23 cellular contexts compared by ENCODE assay signal in genomic region chr10:33887188-33887587, GRCh38.
DNase-seq lines count a peak whose midpoint lies in the region; ATAC-seq, FAIRE-seq and TF ChIP-seq lines count a peak whose summit lies in the region.
"Had no signal": no experiment of that assay in that cellular context is flagged by ENCODE, and none has a peak within 500 bp of the region (broad histone marks: within the 10 kb centered on the region; RNA-seq: fewer than 3 reads in every experiment).

No MANE protein-coding gene starts in this region.

- H3K27me3 ChIP-seq in left ventricle myocardium inferior (ENCODE audit: low read depth) = no peaks in the 10 kb centered on the region
- H3K27me3 ChIP-seq in small intestine (ENCODE audit: control insufficient read depth in 2 of 2, insufficient read depth in 2 of 2, low read length in 2 of 2) = no peaks in the 10 kb centered on the region
- H3K27me3 ChIP-seq: BE2C; BLaER1 treated with 17β-estradiol and CSF1 and Interleukin-3, amounts not matched to agents 10 nM and 100 nM had no signal

- ATAC-seq in Right ventricle myocardium superior (ENCODE audit: poor library complexity) (peak; percentile 71), left cardiac atrium (no peak), left lobe of liver (peak; percentile 73), HG03521 (IDR thresholded peaks at IDR 0.05; ENCODE audit: unreplicated experiment) (no peak)
- ATAC-seq: A549, GM23338 had no signal

- H3K4me3 ChIP-seq in left ventricle myocardium inferior (no peak overlapping the region), small intestine (ENCODE audit: low read depth in 1 of 2, low read length in 2 of 2) (no peak overlapping the region)
- H3K4me3 ChIP-seq: A549; BLaER1 treated with 17β-estradiol and CSF1 and Interleukin-3, amounts not matched to agents 10 nM and 100 nM; GM23338 had no signal

- 96 to 99% (median 97%) methylated on average over 3 of the region's 3 CpGs for WGBS in small intestine, 3 donors

- H3K9me3 ChIP-seq in left ventricle myocardium inferior (replicated peaks) (no peaks in the 10 kb centered on the region), small intestine (ENCODE audit: control insufficient read depth, low read depth) (no peaks in the 10 kb centered on the region)
- H3K9me3 ChIP-seq: A549, BE2C had no signal

- H3K4me1 ChIP-seq in left ventricle myocardium inferior (no peaks in the 10 kb centered on the region), small intestine (ENCODE audit: control insufficient read depth in 2 of 2, insufficient read depth in 1 of 2, low read depth in 1 of 2, low read length in 1 of 2) (no peaks in the 10 kb centered on the region)
- H3K4me1 ChIP-seq: BE2C had no signal

- FAIRE-seq in small intestine (lab: Jason Lieb, UNC) = no peak
- FAIRE-seq: A549, D721Med, GM12892 had no signal

- H3K36me3 ChIP-seq in left ventricle myocardium inferior (no peaks in the 10 kb centered on the region), small intestine (ENCODE audit: control insufficient read depth in 2 of 2, insufficient read depth in 2 of 2, low read length in 2 of 2) (no peaks in the 10 kb centered on the region)
- H3K36me3 ChIP-seq: BE2C; BLaER1 treated with 17β-estradiol and CSF1 and Interleukin-3, amounts not matched to agents 10 nM and 100 nM had no signal

- peak; percentile 19 for TF ChIP-seq CTCF in left ventricle myocardium inferior (IDR thresholded peaks at IDR 0.05; ENCODE audit: borderline replicate concordance)

- DNase-seq in Right ventricle myocardium superior = no peak
- no peak for DNase-seq in left cardiac atrium
- no peak for DNase-seq in left ventricle myocardium inferior
- DNase-seq in left lobe of liver (ENCODE audit: low spot score) = no peak
- DNase-seq in small intestine = peak; percentile 4
- DNase-seq in activated T-cell treated with anti-CD3 and anti-CD28 coated beads for 4 hours = no peak
- DNase-seq: 8988T; ACHN; AML-193; BE2C; CD4-positive, alpha-beta T cell; CD8-positive, alpha-beta memory T cell; DMS 273 treated with DMSO at 0.1 percent for 48 hours; DMS79; GF-D8; H9; HFFc6 had no signal

- H3K27ac ChIP-seq in left ventricle myocardium inferior (replicated peaks) = no peak overlapping the region
- no peak overlapping the region for H3K27ac ChIP-seq in small intestine (ENCODE audit: low read depth in 1 of 2, low read length in 1 of 2)
- H3K27ac ChIP-seq: BLaER1 treated with 17β-estradiol and CSF1 and Interleukin-3, amounts not matched to agents 10 nM and 100 nM had no signal

- intact Hi-C loops in Right ventricle myocardium superior (cut with DNase I) = no loop called here
- intact Hi-C loops in left cardiac atrium (cut with DNase I) = no loop called here
- intact Hi-C loops in left ventricle myocardium inferior (cut with micrococcal nuclease) = no loop called here

Comparison
In these comparisons a context has a peak if more than half of its experiments do, and no peak if none do; other contexts are left out.
1. ATAC-seq: peak in Right ventricle myocardium superior (single experiment) and left lobe of liver (single experiment); none in left cardiac atrium (0 of 2) and HG03521 (single experiment).